In genomic region chr13:24502567-24503375, GRCh38 we compare ENCODE assay signal across 10 cellular contexts. TPM values are rescaled to one million over a fixed set of nuclear protein-coding genes. Genes with fewer than 3 reads are reported as not detected.
DNase-seq lines count a peak whose midpoint lies in the region; ATAC-seq and TF ChIP-seq lines count a peak whose summit lies in the region.
"Had no signal": no experiment of that assay in that cellular context is flagged by ENCODE, and none has a peak within 500 bp of the region (broad histone marks: within the 10 kb centered on the region; RNA-seq: fewer than 3 reads in every experiment).

No MANE protein-coding gene starts in this region.

- H3K4me1 Mint-ChIP-seq in activated T-cell treated with anti-CD3 and anti-CD28 coated beads, Interleukin-2, amount 50 U/mL, for 24 hours (ENCODE audit: low read depth) = peaks cover 32% of the 10 kb centered on the region

- no peak overlapping the region for H3K4me3 Mint-ChIP-seq in activated T-cell treated with anti-CD3 and anti-CD28 coated beads, Interleukin-2, amount 50 U/mL, for 24 hours
- H3K4me3 Mint-ChIP-seq: B cell had no signal

- DNase-seq in activated T-cell treated with anti-CD3 and anti-CD28 coated beads, Interleukin-2, amount 50 U/mL, for 24 hours = no peak
- no peak for DNase-seq in activated T-cell treated with anti-CD3 and anti-CD28 coated beads, Interleukin-2, amount 50 U/mL, for 1 hour
- peak; percentile 45 to 71 for DNase-seq in cardiac fibroblast (ENCODE audit: low read depth in 2 of 2)
- peak; percentile 45 for DNase-seq in left colon
- DNase-seq in upper lobe of right lung = no peak
- DNase-seq: NCI-H1417 treated with DMSO at 0.1 percent for 48 hours had no signal

- H3K9me3 Mint-ChIP-seq in activated T-cell treated with anti-CD3 and anti-CD28 coated beads, Interleukin-2, amount 50 U/mL, for 24 hours = no peaks in the 10 kb centered on the region

- intact Hi-C loops in left colon (cut with DNase I, micrococcal nuclease) (no loop called here), upper lobe of right lung (cut with DNase I) (no loop called here)

- H3K27me3 ChIP-seq in upper lobe of right lung = no peaks in the 10 kb centered on the region

- H3K27ac ChIP-seq in upper lobe of right lung = no peak overlapping the region

- peaks cover 41% of the 10 kb centered on the region for H3K36me3 ChIP-seq in upper lobe of right lung

- no peak for TF ChIP-seq CTCF in cardiac fibroblast (IDR thresholded peaks at IDR 0.05; ENCODE audit: low read depth, low read length)
- no peak for TF ChIP-seq CTCF in upper lobe of right lung (IDR thresholded peaks at IDR 0.05)

- ATAC-seq in left colon = peak; percentile 91
- ATAC-seq in upper lobe of right lung = peak; percentile 59
- no peak for ATAC-seq in HG03139 (IDR thresholded peaks at IDR 0.05; ENCODE audit: unreplicated experiment)
- no peak for ATAC-seq in HG03521 (IDR thresholded peaks at IDR 0.05; ENCODE audit: unreplicated experiment)
- no peak for ATAC-seq in GM19397 (IDR thresholded peaks at IDR 0.05; ENCODE audit: unreplicated experiment)

- H3K36me3 Mint-ChIP-seq in activated T-cell treated with anti-CD3 and anti-CD28 coated beads, Interleukin-2, amount 50 U/mL, for 24 hours (ENCODE audit: low read depth) = peaks cover 60% of the 10 kb centered on the region

- H3K9me3 ChIP-seq in upper lobe of right lung = no peaks in the 10 kb centered on the region

- no peaks in the 10 kb centered on the region for H3K4me1 ChIP-seq in upper lobe of right lung

- no peaks in the 10 kb centered on the region for H3K27me3 Mint-ChIP-seq in activated T-cell treated with anti-CD3 and anti-CD28 coated beads, Interleukin-2, amount 50 U/mL, for 24 hours
- H3K27me3 Mint-ChIP-seq: B cell had no signal

- H3K4me3 ChIP-seq in cardiac fibroblast (replicated peaks in 1 of 2; ENCODE audit: low read depth in 2 of 2, low read length in 2 of 2) (no peak overlapping the region), upper lobe of right lung (no peak overlapping the region)

- peak overlapping the region; percentile 38 for H3K27ac Mint-ChIP-seq in activated T-cell treated with anti-CD3 and anti-CD28 coated beads, Interleukin-2, amount 50 U/mL, for 24 hours
- H3K27ac Mint-ChIP-seq: B cell had no signal

RNA-seq across cellular contexts. Expression of gene PARP4, which starts 9.8 kb away (rescaled TPM):
- 100 to 1,000 TPM; 129 to 137 TPM for total RNA-seq in left colon
- 70.3 TPM for total RNA-seq in upper lobe of right lung

Comparison
In these comparisons a context has a peak if more than half of its experiments do, and no peak if none do; other contexts are left out.
1. DNase-seq: peak in cardiac fibroblast (2 of 2) and left colon (2 of 2); none in activated T-cell treated with anti-CD3 and anti-CD28 coated beads, Interleukin-2, amount 50 U/mL, for 24 hours (single experiment), activated T-cell treated with anti-CD3 and anti-CD28 coated beads, Interleukin-2, amount 50 U/mL, for 1 hour (single experiment) and upper lobe of right lung (single experiment).
2. ATAC-seq: peak in left colon (single experiment) and upper lobe of right lung (single experiment); none in HG03139 (single experiment), HG03521 (single experiment) and GM19397 (single experiment).